In the genomic region with DNA sequence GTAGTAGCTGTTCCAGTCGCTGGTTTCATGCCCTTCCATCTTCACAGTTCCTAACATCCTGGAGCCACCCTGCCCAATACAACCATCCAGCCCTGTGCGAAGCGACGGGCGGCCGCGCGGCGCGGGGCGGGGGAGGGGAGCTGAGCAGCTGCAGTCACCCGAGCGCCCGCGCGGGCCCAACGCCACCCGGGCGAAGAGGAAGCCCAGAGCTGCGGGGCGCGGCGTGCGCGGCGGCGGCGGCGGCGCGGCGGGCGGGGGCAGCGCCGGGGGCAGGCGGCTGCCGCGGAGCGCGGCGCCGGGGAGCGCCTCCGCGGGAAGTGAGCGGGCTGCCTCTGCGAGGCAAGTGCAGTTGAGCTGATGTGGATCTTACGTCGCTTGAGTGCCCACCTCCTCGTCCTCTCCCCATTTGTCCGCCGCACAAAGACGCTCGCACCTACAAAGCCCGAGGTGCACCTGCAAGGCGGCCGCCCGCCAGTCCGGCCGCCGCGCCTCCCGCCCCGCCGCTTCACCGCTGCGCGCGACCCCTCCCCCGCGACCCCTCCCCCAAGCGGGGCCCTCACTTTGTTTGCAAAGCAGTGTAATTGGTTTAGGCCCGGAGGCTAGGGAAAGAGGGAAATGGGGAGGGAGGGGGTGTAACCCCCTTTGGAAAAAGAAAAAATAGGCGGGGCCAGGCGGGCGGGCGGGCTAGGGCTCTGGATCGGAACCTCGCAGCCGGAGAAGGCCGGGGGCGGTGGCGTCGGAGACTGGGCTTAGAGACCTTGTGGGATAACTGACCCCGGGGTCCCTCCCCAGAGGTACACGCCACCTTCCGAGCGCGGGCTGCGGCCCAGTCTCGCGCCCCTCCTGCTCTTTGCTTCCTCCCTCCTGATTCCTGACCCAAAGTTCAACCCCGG, we compare ENCODE assay signal across 10 cellular contexts. TPM values are rescaled to one million over a fixed set of nuclear protein-coding genes. Genes with fewer than 3 reads are reported as not detected.
A peak's percentile ranks its signal among the peaks of the same experiment; 100 is the strongest.
DNase-seq lines count a peak whose midpoint lies in the region; ATAC-seq and TF ChIP-seq lines count a peak whose summit lies in the region.
"Had no signal": no experiment of that assay in that cellular context is flagged by ENCODE, and none has a peak within 500 bp of the region (broad histone marks: within the 10 kb centered on the region; RNA-seq: fewer than 3 reads in every experiment).

TSS of gene FOXA1 (minus strand) at position 334 of the 893 bp plus-strand sequence. CDS start at position 57, 277 bp downstream.
A gene with protein sequence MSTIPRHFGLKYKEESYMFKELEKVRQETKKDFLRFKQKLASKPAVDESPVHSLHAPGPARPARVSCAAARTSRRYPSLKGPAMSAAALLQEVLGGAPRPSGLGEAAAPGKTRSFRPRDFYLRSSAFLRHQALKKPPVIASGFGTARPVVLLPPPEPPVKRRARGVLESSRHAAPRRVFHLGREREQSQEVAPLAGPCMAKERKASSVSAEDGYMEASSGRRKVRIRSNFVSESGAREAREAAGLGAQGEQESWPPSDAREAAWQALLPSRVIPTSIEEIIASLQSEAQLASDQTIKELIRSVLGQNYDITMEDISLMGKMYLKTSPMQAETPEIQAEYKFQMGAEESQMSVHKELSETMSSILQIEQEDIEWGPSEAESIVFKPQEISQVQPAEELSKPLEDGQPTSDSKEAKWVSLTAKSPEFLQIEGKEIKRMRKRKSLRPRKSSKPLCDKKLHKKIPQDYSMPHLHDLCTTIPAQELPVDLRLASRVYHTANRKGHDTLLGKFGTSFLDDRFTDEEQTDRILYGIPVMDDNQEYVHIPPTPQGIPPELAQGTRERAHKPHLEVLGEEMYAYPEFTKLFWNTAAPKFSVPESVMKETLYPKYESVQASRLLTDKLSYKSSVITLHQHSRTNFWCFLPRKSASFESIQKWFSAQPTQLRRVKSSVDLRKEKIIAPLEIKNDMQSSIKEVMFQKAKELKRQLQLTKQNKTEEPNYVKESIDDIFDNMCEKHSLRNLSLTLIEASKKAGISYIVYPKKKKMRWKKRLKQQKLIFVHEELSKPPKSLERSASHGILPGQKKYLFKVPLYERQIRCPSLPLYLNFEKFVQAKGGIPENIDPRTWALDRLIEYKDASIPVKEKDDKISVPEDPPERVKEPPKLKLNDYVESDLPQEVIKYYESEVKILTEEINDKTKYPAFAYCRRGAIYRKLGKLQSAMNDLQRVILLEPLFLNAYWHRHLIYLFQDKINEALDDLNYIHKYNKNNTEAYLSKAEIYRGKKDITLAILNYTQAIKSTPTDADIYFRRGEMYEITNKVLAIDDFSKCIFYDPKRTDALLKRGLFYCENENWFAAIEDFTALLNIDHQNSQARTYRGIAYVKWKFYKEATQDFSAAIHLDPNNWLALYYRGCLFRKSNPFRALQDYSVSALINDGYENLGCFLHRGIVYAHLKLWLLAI (N-terminal part only) (plus strand): TSS at position 714 of the 893 bp plus-strand sequence. CDS start 26,436 bp downstream, outside the sequence.

- H3K27me3 Mint-ChIP-seq in progenitor cell of endocrine pancreas, result no peaks in the 10 kb centered on the region

- H3K36me3 ChIP-seq in WERI-Rb-1 (no peaks in the 10 kb centered on the region; the same call in 1 of the 2 replicates), gastroesophageal sphincter (no peaks in the 10 kb centered on the region)
- H3K36me3 ChIP-seq: BLaER1 treated with 17β-estradiol and CSF1 and Interleukin-3, amounts not matched to agents 10 nM and 100 nM had no signal

- H3K27ac ChIP-seq in WERI-Rb-1, result peak within 1 kb of the TSS; percentile 53
- no peak within 1 kb of the TSS for H3K27ac ChIP-seq in gastroesophageal sphincter
- H3K27ac ChIP-seq: BLaER1 treated with 17β-estradiol and CSF1 and Interleukin-3, amounts not matched to agents 10 nM and 100 nM had no signal

- no peak for TF ChIP-seq EP300 in gastroesophageal sphincter (IDR thresholded peaks at IDR 0.05)

- H3K4me3 ChIP-seq in WERI-Rb-1 (ENCODE audit: low read depth, low read length), result peak within 1 kb of the TSS; percentile 43
- H3K4me3 ChIP-seq in gastroesophageal sphincter, result peak within 1 kb of the TSS; percentile 13 to 49
- H3K4me3 ChIP-seq: BLaER1 treated with 17β-estradiol and CSF1 and Interleukin-3, amounts not matched to agents 10 nM and 100 nM had no signal

- H3K9me3 ChIP-seq in WERI-Rb-1 (ENCODE audit: severe bottlenecking) (peaks cover 6% of the 10 kb centered on the region), gastroesophageal sphincter (peaks cover 0 to 8% (median 0%) of the 10 kb centered on the region in 3 donors)

- H3K27me3 ChIP-seq in WERI-Rb-1 (ENCODE audit: insufficient read depth, low read depth, severe bottlenecking) (peaks cover 91% of the 10 kb centered on the region), gastroesophageal sphincter (peaks cover 100% of the 10 kb centered on the region)
- H3K27me3 ChIP-seq: BLaER1 treated with 17β-estradiol and CSF1 and Interleukin-3, amounts not matched to agents 10 nM and 100 nM had no signal

- peak within 1 kb of the TSS; percentile 100 for H3K27ac Mint-ChIP-seq in progenitor cell of endocrine pancreas

- DNase-seq in SKM-1 treated with dmso at 0.1 percent for 144 hours (lab: John Stamatoyannopoulos, UW; ENCODE audit: unreplicated experiment), result peak; percentile 16
- no peak for DNase-seq in SKM-1 (lab: John Stamatoyannopoulos, UW; ENCODE audit: unreplicated experiment)
- peak; percentile 63 for DNase-seq in NCI-H1694 treated with DMSO at 0.1 percent for 48 hours (lab: John Stamatoyannopoulos, UW)
- peak; percentile 30 for DNase-seq in WERI-Rb-1
- DNase-seq in progenitor cell of endocrine pancreas (ENCODE audit: low spot score, unreplicated experiment), result peak; percentile 78
- no peak for DNase-seq in stimulated activated CD8-positive, alpha-beta memory T cell treated with anti-CD3 and anti-CD28 coated beads, Interleukin-4, amount 100 ng/mL, for 48 hours
- DNase-seq in mesenteric fat pad (ENCODE audit: low spot score), result no peak

- peaks cover 0 to 71% (median 21%) of the 10 kb centered on the region in 3 donors for H3K4me1 ChIP-seq in gastroesophageal sphincter
- H3K4me1 ChIP-seq: BLaER1 treated with 17β-estradiol and CSF1 and Interleukin-3, amounts not matched to agents 10 nM and 100 nM had no signal

- TF ChIP-seq CTCF in WERI-Rb-1 (IDR thresholded peaks at IDR 0.05; ENCODE audit: low read depth, low read length) (no peak), gastroesophageal sphincter (IDR thresholded peaks at IDR 0.05) (no peak), progenitor cell of endocrine pancreas (IDR thresholded peaks at IDR 0.05; ENCODE audit: unreplicated experiment) (no peak)

- TF ChIP-seq POLR2A in gastroesophageal sphincter (IDR thresholded peaks at IDR 0.05), result peak in 1 of 2 donors; percentile 8

- peak within 1 kb of the TSS; percentile 92 for H3K4me3 Mint-ChIP-seq in progenitor cell of endocrine pancreas (ENCODE audit: low read depth)

- ATAC-seq in gastroesophageal sphincter, result peak; percentile 61

- peaks cover 30% of the 10 kb centered on the region for H3K4me1 Mint-ChIP-seq in progenitor cell of endocrine pancreas (ENCODE audit: low read depth)

- H3K9me3 Mint-ChIP-seq in progenitor cell of endocrine pancreas (ENCODE audit: low read depth), result no peaks in the 10 kb centered on the region

- H3K36me3 Mint-ChIP-seq in progenitor cell of endocrine pancreas (ENCODE audit: insufficient read depth), result peaks cover 24% of the 10 kb centered on the region

- 1 to 2% methylated on average over 9 to 19 of the region's 93 CpGs for whole genome bisulfite sequencing in gastroesophageal sphincter (ENCODE audit: low coverage in 1 of 2), 2 donors

RNA-seq across cellular contexts. Expression of gene FOXA1, which starts in this region (rescaled TPM):
- total RNA-seq in gastroesophageal sphincter (1 to 10 TPM in 1 of 4 donors, not detected in 3; 5.1 TPM), progenitor cell of endocrine pancreas (187 and 196 TPM in 2 replicates), mesenteric fat pad (not detected)

RNA-seq across cellular contexts. Expression of the second gene that starts in this region (rescaled TPM):
- total RNA-seq in gastroesophageal sphincter (1 to 10 TPM in 1 of 4 donors, under 1 TPM in 1, not detected in 2; 0.31 to 1.1 TPM), progenitor cell of endocrine pancreas (39.3 and 46.7 TPM in 2 replicates), mesenteric fat pad (not detected)
- total RNA-seq: activated CD8-positive, alpha-beta memory T cell treated with anti-CD3 and anti-CD28 coated beads for 36 hours had no signal

Comparison
In these comparisons a context has a peak if more than half of its experiments do, and no peak if none do; other contexts are left out.
1. RNA of gene FOXA1 (total RNA-seq): 187 to 196 TPM in progenitor cell of endocrine pancreas; not detected in mesenteric fat pad (single experiment) and 5.1 TPM in gastroesophageal sphincter; every median in the first group is over 10 times any median in the second.
2. RNA of the second gene that starts in this region (total RNA-seq): 39.3 to 46.7 TPM in progenitor cell of endocrine pancreas; 0.31 to 1.1 TPM in gastroesophageal sphincter and not detected in mesenteric fat pad (single experiment); every median in the first group is over 10 times any median in the second.
3. DNase-seq: peak in SKM-1 treated with dmso at 0.1 percent for 144 hours (single experiment), NCI-H1694 treated with DMSO at 0.1 percent for 48 hours (single experiment), WERI-Rb-1 (single experiment) and progenitor cell of endocrine pancreas (single experiment); none in SKM-1 (single experiment), stimulated activated CD8-positive, alpha-beta memory T cell treated with anti-CD3 and anti-CD28 coated beads, Interleukin-4, amount 100 ng/mL, for 48 hours (single experiment) and mesenteric fat pad (single experiment).